16 cellular contexts compared by ENCODE assay signal in the genomic region with DNA sequence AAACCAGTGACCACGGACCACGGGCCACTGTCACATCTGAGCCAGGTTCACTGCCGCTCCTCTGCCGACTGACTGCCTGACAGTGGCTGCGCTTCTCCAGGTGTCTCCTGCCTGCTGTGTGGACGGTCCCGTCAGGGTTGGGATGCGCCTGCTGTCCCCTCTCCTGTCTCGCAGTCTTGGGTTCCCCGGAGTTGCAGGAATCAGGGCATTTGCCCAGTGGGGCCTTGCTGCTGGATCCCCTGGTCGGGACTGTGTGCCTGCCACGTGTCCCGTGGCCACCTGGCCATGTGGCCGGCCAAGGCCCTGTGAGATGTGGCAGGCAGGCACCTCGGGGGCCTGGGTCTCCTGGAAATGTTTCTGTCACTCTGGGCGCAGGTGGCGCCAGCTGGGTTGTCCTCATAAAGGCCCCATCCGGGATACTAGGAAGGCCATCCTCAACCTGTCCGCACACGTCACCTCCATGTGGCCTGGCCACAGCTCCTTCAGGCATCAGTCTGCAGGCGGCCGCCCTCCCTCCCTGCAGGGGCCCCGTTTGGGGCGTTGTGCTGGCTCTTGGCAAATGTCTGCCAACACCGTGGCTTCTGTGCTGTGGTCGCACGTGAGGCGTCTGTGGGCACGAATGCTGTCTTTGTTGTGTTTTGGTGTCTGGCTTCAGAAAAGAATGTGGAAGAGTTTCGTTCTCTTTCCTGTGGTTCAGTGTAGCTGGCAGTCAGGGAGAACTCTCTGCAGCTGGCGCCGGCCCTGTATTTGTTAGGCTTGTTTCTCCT. TPM values are rescaled to one million over a fixed set of nuclear protein-coding genes. Genes with fewer than 3 reads are reported as not detected.
DNase-seq lines count a peak whose midpoint lies in the region; ATAC-seq and TF ChIP-seq lines count a peak whose summit lies in the region.
"Had no signal": no experiment of that assay in that cellular context is flagged by ENCODE, and none has a peak within 500 bp of the region (broad histone marks: within the 10 kb centered on the region; RNA-seq: fewer than 3 reads in every experiment).

No MANE protein-coding gene starts in this region.

- H3K4me2 ChIP-seq in KMS-11: peak overlapping the region; percentile 64

- peak overlapping the region; percentile 24 for H3K27ac Mint-ChIP-seq in T-helper 1 cell treated with Interleukin-12 subunit alpha and Interleukin-12 subunit beta and Interleukin-4 antibody, amounts not matched to agents 30 μg/mL and 1 μg/mL, for 36 hours
- peak overlapping the region in 4 of 10 donors; percentile 20 to 76 (median 42) for H3K27ac Mint-ChIP-seq in naive thymus-derived CD8-positive, alpha-beta T cell

- no peaks in the 10 kb centered on the region for H3K27me3 Mint-ChIP-seq in T-helper 1 cell treated with Interleukin-12 subunit alpha and Interleukin-12 subunit beta and Interleukin-4 antibody, amounts not matched to agents 30 μg/mL and 1 μg/mL, for 36 hours (ENCODE audit: low read depth)
- H3K27me3 Mint-ChIP-seq in naive thymus-derived CD8-positive, alpha-beta T cell: peaks cover 0 to 18% (median 8%) of the 10 kb centered on the region in 5 donors

- no peaks in the 10 kb centered on the region for H4K20me1 ChIP-seq in KMS-11 (ENCODE audit: insufficient read depth)

- no peak for TF ChIP-seq CTCF in KMS-11 (conservative IDR thresholded peaks at IDR 0.05; ENCODE audit: low read depth, low read length)

- POLR2A ChIA-PET in naive thymus-derived CD8-positive, alpha-beta T cell (lab: Charles Lee): interaction anchor here (0.7 to 1.9 kb wide), 3 partner anchors 10 to 48 kb away, joined by 4 to 6 read pairs (median 6); a partner anchor contains a TSS

- peak; percentile 86 to 93 for ATAC-seq in naive thymus-derived CD8-positive, alpha-beta T cell

- H3K4me1 ChIP-seq in KMS-11 (ENCODE audit: low read depth, poor library complexity, severe bottlenecking): peaks cover 26% of the 10 kb centered on the region
- H3K4me1 ChIP-seq: Caco-2 had no signal

- no peak overlapping the region for H3K4me3 ChIP-seq in KMS-11 (IDR thresholded peaks at IDR 0.05; ENCODE audit: insufficient read depth, low read depth, low read length)
- H3K4me3 ChIP-seq: adrenal gland had no signal

- no peak overlapping the region for H2AFZ ChIP-seq in KMS-11 (ENCODE audit: low read depth)

- H3K9ac ChIP-seq in KMS-11: no peak overlapping the region

- no peak for DNase-seq in T-helper 1 cell
- peak; percentile 82 for DNase-seq in astrocyte of the hippocampus (ENCODE audit: low read depth, low spot score)
- DNase-seq in naive thymus-derived CD8-positive, alpha-beta T cell: peak in 8 of 10 donors; percentile 37 to 70 (median 57)
- no peak for DNase-seq in NCI-H510A treated with DMSO at 0.1 percent for 48 hours (lab: John Stamatoyannopoulos, UW)
- DNase-seq in effector CD4-positive, alpha-beta T cell: no peak
- no peak for DNase-seq in NOMO-1 treated with DMSO at 0.1 percent for 48 hours (lab: John Stamatoyannopoulos, UW; ENCODE audit: unreplicated experiment)
- DNase-seq: 8988T; Caco-2; NCI-H2029 treated with DMSO at 0.1 percent for 48 hours; NK-92 treated with Interleukin-12 subunit alpha and Interleukin-12 subunit beta, amount 100 ng/mL, for 24 hours had no signal

- H3K4me3 Mint-ChIP-seq in T-helper 1 cell treated with Interleukin-12 subunit alpha and Interleukin-12 subunit beta and Interleukin-4 antibody, amounts not matched to agents 30 μg/mL and 1 μg/mL, for 36 hours: no peak overlapping the region
- H3K4me3 Mint-ChIP-seq in naive thymus-derived CD8-positive, alpha-beta T cell: peak overlapping the region in 9 of 10 donors; percentile 7 to 66 (median 55)

- H3K27me3 ChIP-seq in KMS-11 (ENCODE audit: insufficient read depth, low read depth): no peaks in the 10 kb centered on the region
- H3K27me3 ChIP-seq: adrenal gland had no signal

- peaks cover 23% of the 10 kb centered on the region for H3K36me3 Mint-ChIP-seq in T-helper 1 cell treated with Interleukin-12 subunit alpha and Interleukin-12 subunit beta and Interleukin-4 antibody, amounts not matched to agents 30 μg/mL and 1 μg/mL, for 36 hours (ENCODE audit: low read depth)
- H3K36me3 Mint-ChIP-seq in naive thymus-derived CD8-positive, alpha-beta T cell: peaks cover 0 to 42% (median 21%) of the 10 kb centered on the region in 3 donors

- no peaks in the 10 kb centered on the region for H3K9me3 Mint-ChIP-seq in T-helper 1 cell treated with Interleukin-12 subunit alpha and Interleukin-12 subunit beta and Interleukin-4 antibody, amounts not matched to agents 30 μg/mL and 1 μg/mL, for 36 hours
- H3K9me3 Mint-ChIP-seq in naive thymus-derived CD8-positive, alpha-beta T cell: no peaks in the 10 kb centered on the region

- peaks cover 11% of the 10 kb centered on the region for H3K4me1 Mint-ChIP-seq in T-helper 1 cell treated with Interleukin-12 subunit alpha and Interleukin-12 subunit beta and Interleukin-4 antibody, amounts not matched to agents 30 μg/mL and 1 μg/mL, for 36 hours (ENCODE audit: low read depth)
- peaks cover 16 to 38% (median 22%) of the 10 kb centered on the region in 4 donors for H3K4me1 Mint-ChIP-seq in naive thymus-derived CD8-positive, alpha-beta T cell

- no peaks in the 10 kb centered on the region for H3K36me3 ChIP-seq in KMS-11 (ENCODE audit: insufficient read depth)

- H3K27ac ChIP-seq in KMS-11: peak overlapping the region; percentile 74
- H3K27ac ChIP-seq: adrenal gland had no signal

- no peaks in the 10 kb centered on the region for H3K79me2 ChIP-seq in KMS-11 (ENCODE audit: insufficient read depth, low read depth)

RNA-seq across cellular contexts. Expression of a gene that starts 6.4 kb away (rescaled TPM):
- total RNA-seq in naive thymus-derived CD8-positive, alpha-beta T cell: 1 to 10 TPM in 1 of 2 experiments, under 1 TPM in 1; 0.91 to 1.4 TPM
- polyA plus RNA-seq in naive thymus-derived CD8-positive, alpha-beta T cell: under 1 TPM in 2 of 3 donors, not detected in 1; 0.12 to 0.15 TPM

RNA-seq across cellular contexts. Expression of a gene that starts 16.0 kb away (rescaled TPM):
- 10 to 100 TPM; 42.4 to 45.9 TPM for total RNA-seq in naive thymus-derived CD8-positive, alpha-beta T cell
- polyA plus RNA-seq in naive thymus-derived CD8-positive, alpha-beta T cell: 10 to 100 TPM; 20.4 to 29.7 (median 25.0) TPM

RNA-seq across cellular contexts. Expression of a gene that starts 20.0 kb away (rescaled TPM):
- total RNA-seq in naive thymus-derived CD8-positive, alpha-beta T cell: not detected
- not detected for polyA plus RNA-seq in naive thymus-derived CD8-positive, alpha-beta T cell
- total RNA-seq: Caco-2, dermis microvascular lymphatic vessel endothelial cell, LHCN-M2, temporal lobe had no signal

RNA-seq across cellular contexts. Expression of a gene that starts 30.0 kb away (rescaled TPM):
- total RNA-seq in naive thymus-derived CD8-positive, alpha-beta T cell: 10 to 100 TPM; 60.2 TPM
- polyA plus RNA-seq in naive thymus-derived CD8-positive, alpha-beta T cell: 10 to 100 TPM; 10.8 to 23.4 (median 22.5) TPM

RNA-seq across cellular contexts. Expression of a gene that starts 31.0 kb away (rescaled TPM):
- 1 to 10 TPM; 2.4 to 2.5 TPM for total RNA-seq in naive thymus-derived CD8-positive, alpha-beta T cell
- polyA plus RNA-seq in naive thymus-derived CD8-positive, alpha-beta T cell: not detected
- total RNA-seq: LHCN-M2 had no signal

Comparison
In these comparisons a context has a peak if more than half of its experiments do, and no peak if none do; other contexts are left out.
1. DNase-seq: peak in astrocyte of the hippocampus (single experiment) and naive thymus-derived CD8-positive, alpha-beta T cell (8 of 10); none in T-helper 1 cell (0 of 5), NCI-H510A treated with DMSO at 0.1 percent for 48 hours (single experiment), effector CD4-positive, alpha-beta T cell (single experiment) and NOMO-1 treated with DMSO at 0.1 percent for 48 hours (single experiment).